In genomic region chr12:110123861-110124183, GRCh38 we compare ENCODE assay signal across 9 cellular contexts. TPM values are rescaled to one million over a fixed set of nuclear protein-coding genes. Genes with fewer than 3 reads are reported as not detected.
DNase-seq lines count a peak whose midpoint lies in the region; ATAC-seq and TF ChIP-seq lines count a peak whose summit lies in the region.
"Had no signal": no experiment of that assay in that cellular context is flagged by ENCODE, and none has a peak within 500 bp of the region (broad histone marks: within the 10 kb centered on the region; RNA-seq: fewer than 3 reads in every experiment).

No MANE protein-coding gene starts in this region.

- H3K9me3 ChIP-seq in Karpas-422 (ENCODE audit: low read length) (no peaks in the 10 kb centered on the region), gastroesophageal sphincter (no peaks in the 10 kb centered on the region)
- H3K9me3 ChIP-seq: HAP-1 had no signal

- 13 to 33% methylated on average over 3 to 8 of the region's 15 CpGs for WGBS in gastroesophageal sphincter (ENCODE audit: low coverage in 1 of 2), 2 donors

- H3K9ac ChIP-seq in Karpas-422 (ENCODE audit: low read length), result no peak overlapping the region

- TF ChIP-seq POLR2A in gastroesophageal sphincter (IDR thresholded peaks at IDR 0.05), result no peak

- H3K27ac Mint-ChIP-seq in stimulated activated naive CD8-positive, alpha-beta T cell treated with anti-CD3 and anti-CD28 coated beads, Interleukin-15, Interleukin-2, amounts not matched to agents 100 ng/mL and 50 ng/mL, for 24 hours, result peak overlapping the region; percentile 78

- H3K36me3 Mint-ChIP-seq in stimulated activated naive CD8-positive, alpha-beta T cell treated with anti-CD3 and anti-CD28 coated beads, Interleukin-15, Interleukin-2, amounts not matched to agents 100 ng/mL and 50 ng/mL, for 24 hours (ENCODE audit: low read depth), result no peaks in the 10 kb centered on the region

- TF ChIP-seq CTCF in gastroesophageal sphincter (IDR thresholded peaks at IDR 0.05), result no peak

- no peaks in the 10 kb centered on the region for H3K27me3 ChIP-seq in Karpas-422 (ENCODE audit: low read length)
- no peaks in the 10 kb centered on the region for H3K27me3 ChIP-seq in gastroesophageal sphincter

- H3K27ac ChIP-seq in Karpas-422 (ENCODE audit: low read length) (no peak overlapping the region), gastroesophageal sphincter (peak overlapping the region in 3 of 4 donors; percentile 91 to 97 (median 96))

- ATAC-seq in stimulated activated naive CD8-positive, alpha-beta T cell treated with anti-CD3 and anti-CD28 coated beads, Interleukin-15, Interleukin-2, amounts not matched to agents 100 U/mL and 50 U/mL, for 24 hours, result no peak
- ATAC-seq in gastroesophageal sphincter (no peak), Right ventricle myocardium superior (ENCODE audit: poor library complexity) (no peak)

- DNase-seq in stimulated activated naive CD8-positive, alpha-beta T cell treated with anti-CD3 and anti-CD28 coated beads, Interleukin-15, Interleukin-2, amounts not matched to agents 100 U/mL and 50 U/mL, for 24 hours, result no peak
- DNase-seq in Karpas-422 (no peak), AG20443 (ENCODE audit: low spot score) (no peak), posterior vena cava (ENCODE audit: low spot score) (no peak), Ammon's horn (ENCODE audit: low spot score) (no peak), Right ventricle myocardium superior (no peak)

- 0 out of 2 replicates have a peak, but pooled peaks cover 3% of the 10 kb centered on the region for H4K20me1 ChIP-seq in Karpas-422 (ENCODE audit: insufficient read depth, low read depth, low read length)

- no peaks in the 10 kb centered on the region for H3K9me3 Mint-ChIP-seq in stimulated activated naive CD8-positive, alpha-beta T cell treated with anti-CD3 and anti-CD28 coated beads, Interleukin-15, Interleukin-2, amounts not matched to agents 100 ng/mL and 50 ng/mL, for 24 hours

- H2AFZ ChIP-seq in Karpas-422 (ENCODE audit: low read length), result peak overlapping the region; percentile 82; the same call in 1 of the 2 replicates

- TF ChIP-seq EP300 in gastroesophageal sphincter (IDR thresholded peaks at IDR 0.05), result no peak

- H3K4me3 ChIP-seq in Karpas-422 (ENCODE audit: low read length) (no peak overlapping the region), gastroesophageal sphincter (no peak overlapping the region)

- H3K4me1 Mint-ChIP-seq in stimulated activated naive CD8-positive, alpha-beta T cell treated with anti-CD3 and anti-CD28 coated beads, Interleukin-15, Interleukin-2, amounts not matched to agents 100 ng/mL and 50 ng/mL, for 24 hours (ENCODE audit: low read depth), result peaks cover 7% of the 10 kb centered on the region

- no peaks in the 10 kb centered on the region for H3K79me2 ChIP-seq in Karpas-422 (ENCODE audit: low read length)

- H3K4me2 ChIP-seq in Karpas-422 (ENCODE audit: low read depth, low read length, poor library complexity, severe bottlenecking), result no peak overlapping the region

- H3K4me1 ChIP-seq in Karpas-422 (ENCODE audit: low read length) (peaks cover 11% of the 10 kb centered on the region), gastroesophageal sphincter (peaks cover 0 to 51% (median 6%) of the 10 kb centered on the region in 3 donors)

- no peaks in the 10 kb centered on the region for H3K36me3 ChIP-seq in Karpas-422 (ENCODE audit: insufficient read depth, low read length)
- peaks cover 0 to 7% of the 10 kb centered on the region in 2 donors for H3K36me3 ChIP-seq in gastroesophageal sphincter

- intact Hi-C loops in posterior vena cava (cut with DNase I), result no loop called here
- intact Hi-C loops in Right ventricle myocardium superior (cut with DNase I), result no loop called here

- H3K4me3 Mint-ChIP-seq in stimulated activated naive CD8-positive, alpha-beta T cell treated with anti-CD3 and anti-CD28 coated beads, Interleukin-15, Interleukin-2, amounts not matched to agents 100 ng/mL and 50 ng/mL, for 24 hours, result peak overlapping the region; percentile 47

- H3K27me3 Mint-ChIP-seq in stimulated activated naive CD8-positive, alpha-beta T cell treated with anti-CD3 and anti-CD28 coated beads, Interleukin-15, Interleukin-2, amounts not matched to agents 100 ng/mL and 50 ng/mL, for 24 hours, result peaks cover 13% of the 10 kb centered on the region

- H3K9me2 ChIP-seq in Karpas-422 (replicated peaks; ENCODE audit: insufficient read depth, low read length), result no peaks in the 10 kb centered on the region

RNA-seq across cellular contexts. Expression of gene IFT81, which starts 0.3 kb away (rescaled TPM):
- total RNA-seq in Karpas-422 (2014; rRNA removed; shearing (Covaris generic); ENCODE audit: low replicate concordance), result 9.4 and 9.9 TPM in 2 replicates
- total RNA-seq in gastroesophageal sphincter, result 10 to 100 TPM; 16.0 to 40.0 (median 20.7) TPM
- total RNA-seq in posterior vena cava, result 10 to 100 TPM; 15.0 to 19.2 TPM
- 9.8 TPM for total RNA-seq in Right ventricle myocardium superior
